ENCODE assay signal across 9 cellular contexts in the genomic region with DNA sequence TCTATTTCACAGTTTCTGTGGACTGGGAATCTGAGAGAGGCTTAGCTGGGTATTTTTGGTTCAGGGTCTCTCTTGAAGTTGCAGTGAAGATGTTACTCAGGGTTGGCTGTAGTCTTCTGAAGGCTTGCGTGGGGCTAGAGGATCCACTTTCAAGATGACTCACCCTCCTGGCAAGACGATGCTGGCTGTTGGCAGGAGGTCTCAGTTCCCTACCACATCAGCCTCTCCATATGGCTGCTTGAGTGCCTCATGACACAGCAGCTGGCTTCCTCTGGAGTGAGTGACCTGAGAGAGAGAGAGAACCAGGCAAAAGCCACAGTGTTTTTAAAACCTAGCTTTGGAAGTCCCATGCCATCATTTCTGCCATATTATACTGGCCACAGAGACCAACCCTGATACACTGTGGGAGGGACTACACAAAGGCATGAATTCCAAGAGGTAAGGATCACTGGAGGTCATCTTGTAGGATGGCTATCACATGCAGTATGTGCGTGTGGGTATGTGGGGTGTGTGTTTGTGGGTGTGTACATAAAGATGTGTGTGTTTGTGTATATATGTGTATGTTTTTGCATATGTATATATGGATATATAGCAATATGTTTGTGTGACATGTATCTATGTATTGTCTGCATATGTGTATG. TPM values are rescaled to one million over a fixed set of nuclear protein-coding genes. Genes with fewer than 3 reads are reported as not detected.
DNase-seq lines count a peak whose midpoint lies in the region; ATAC-seq and TF ChIP-seq lines count a peak whose summit lies in the region.
"Had no signal": no experiment of that assay in that cellular context is flagged by ENCODE, and none has a peak within 500 bp of the region (broad histone marks: within the 10 kb centered on the region; RNA-seq: fewer than 3 reads in every experiment).

No MANE protein-coding gene starts in this region.

- POLR2A ChIA-PET in MCF 10A (lab: Yijun Ruan, JAX) = interaction anchor here (0.7 to 2.5 kb wide), 2 partner anchors 25 to 83 kb away, joined by 3 to 5 read pairs; partner anchors contain the start of gene DNPEP

- intact Hi-C loops in MCF 10A (cut with micrococcal nuclease) = no loop called here

- H3K27ac Mint-ChIP-seq in MCF 10A (ENCODE audit: low read depth, unreplicated experiment) = no peak overlapping the region

- H3K9me3 Mint-ChIP-seq in MCF 10A (ENCODE audit: unreplicated experiment) = no peaks in the 10 kb centered on the region

- peaks cover 13% of the 10 kb centered on the region for H3K4me1 Mint-ChIP-seq in MCF 10A (ENCODE audit: insufficient read depth, unreplicated experiment)

- TF ChIP-seq CTCF in MCF 10A (IDR thresholded peaks at IDR 0.05; ENCODE audit: unreplicated experiment) (no peak), omental fat pad (IDR thresholded peaks at IDR 0.05) (no peak)

- no peaks in the 10 kb centered on the region for H3K36me3 Mint-ChIP-seq in MCF 10A (ENCODE audit: insufficient read depth, unreplicated experiment)

- DNase-seq in NCI-H1694 treated with DMSO at 0.1 percent for 48 hours (lab: John Stamatoyannopoulos, UW) (peak; percentile 87), MCF 10A (ENCODE audit: unreplicated experiment) (peak; percentile 94), omental fat pad (ENCODE audit: low spot score) (no peak), hippocampal formation (lab: John Stamatoyannopoulos, UW) (no peak), SK-N-DZ (ENCODE audit: low spot score) (no peak), iPS-NIHi11 (ENCODE audit: low spot score) (no peak)

- BruUV-seq in MCF 10A (replicated peaks; lab: Mats Ljungman, UMichigan) = no TSS peak

- H3K27me3 Mint-ChIP-seq in MCF 10A (ENCODE audit: insufficient read depth, unreplicated experiment) = peaks cover 34% of the 10 kb centered on the region

- no peak overlapping the region for H3K4me3 Mint-ChIP-seq in MCF 10A (ENCODE audit: unreplicated experiment)

- CTCF ChIA-PET in MCF 10A (lab: Yijun Ruan, JAX) = interaction anchor here (0.5 to 1.7 kb wide), 2 partner anchors 12 to 297 kb away, joined by 3 to 6 read pairs; no protein-coding TSS in a partner anchor

- ATAC-seq in GM18517 (IDR thresholded peaks at IDR 0.05; ENCODE audit: unreplicated experiment) = peak; percentile 84
- peak; percentile 74 for ATAC-seq in HG02623 (IDR thresholded peaks at IDR 0.05; ENCODE audit: unreplicated experiment)
- peak; percentile 97 for ATAC-seq in omental fat pad (ENCODE audit: low FRiP score)

RNA-seq across cellular contexts. Expression of gene DNPEP, which starts 25.1 kb away (rescaled TPM):
- total RNA-seq in MCF 10A (2022) (81.3 and 81.5 TPM in 2 replicates), omental fat pad (10 to 100 TPM; 58.4 to 97.4 (median 85.7) TPM)
- polyA plus RNA-seq in SK-N-DZ (2014; cell fraction: cytosol; rRNA removed) = 20.4 and 29.6 TPM in 2 replicates
- 43.8 and 121 TPM in 2 replicates for polyA plus RNA-seq in SK-N-DZ (2014; cell fraction: nucleus; rRNA removed)

RNA-seq across cellular contexts. Expression of gene RESP18, which starts 30.1 kb away (rescaled TPM):
- not detected in 2 replicates for total RNA-seq in MCF 10A (2022)
- total RNA-seq in omental fat pad = not detected
- polyA plus RNA-seq in SK-N-DZ (2014; cell fraction: cytosol; rRNA removed) = not detected in 2 replicates
- polyA plus RNA-seq in SK-N-DZ (2014; cell fraction: nucleus; rRNA removed) = not detected in 2 replicates
- total RNA-seq: mononuclear cell had no signal

RNA-seq across cellular contexts. Expression of gene PTPRN, which starts 53.4 kb away (rescaled TPM):
- total RNA-seq in MCF 10A (2022) (not detected in 2 replicates), omental fat pad (1 to 10 TPM in 1 of 4 donors, under 1 TPM in 1, not detected in 2; 0.12 to 1.0 TPM)
- 21.3 and 24.8 TPM in 2 replicates for polyA plus RNA-seq in SK-N-DZ (2014; cell fraction: cytosol; rRNA removed)
- polyA plus RNA-seq in SK-N-DZ (2014; cell fraction: nucleus; rRNA removed) = 43.6 and 81.2 TPM in 2 replicates

RNA-seq across cellular contexts. Expression of gene DES, which starts 55.5 kb away (rescaled TPM):
- total RNA-seq in MCF 10A (2022) (not detected in 2 replicates), omental fat pad (100 to 1,000 TPM in 3 of 4 donors, 10 to 100 TPM in 1; 39.4 to 292 (median 182) TPM)
- 0.07 and 3.0 TPM in 2 replicates for polyA plus RNA-seq in SK-N-DZ (2014; cell fraction: cytosol; rRNA removed)
- polyA plus RNA-seq in SK-N-DZ (2014; cell fraction: nucleus; rRNA removed) = 0.29 TPM in 1 of 2 replicates, not detected in the other

Comparison
In these comparisons a context has a peak if more than half of its experiments do, and no peak if none do; other contexts are left out.
1. DNase-seq: peak in NCI-H1694 treated with DMSO at 0.1 percent for 48 hours (single experiment) and MCF 10A (single experiment); none in omental fat pad (single experiment), hippocampal formation (0 of 2), SK-N-DZ (single experiment) and iPS-NIHi11 (single experiment).
2. Peak in every context shown above with its lines, with median percentiles within 50 percentile points of each other: ATAC-seq.